8 cellular contexts compared by ENCODE assay signal in genomic region chr17:50095626-50096037, GRCh38. TPM values are rescaled to one million over a fixed set of nuclear protein-coding genes. Genes with fewer than 3 reads are reported as not detected.
A peak's percentile ranks its signal among the peaks of the same experiment; 100 is the strongest.
DNase-seq lines count a peak whose midpoint lies in the region; ATAC-seq, FAIRE-seq and TF ChIP-seq lines count a peak whose summit lies in the region.

No MANE protein-coding gene starts in this region.

- TF ChIP-seq POLR2A in GM12878 (IDR thresholded peaks at IDR 0.05; ENCODE audit: low read depth, low read length) (no peak), thyroid gland (IDR thresholded peaks at IDR 0.05) (no peak)

- FAIRE-seq in GM12878 (lab: Jason Lieb, UNC), result no peak

- in situ Hi-C loops in GM12878 (cut with MboI), result no loop called here

- peak overlapping the region; percentile 44; the same call in 1 of the 2 replicates for H3K27ac ChIP-seq in GM12878 (ENCODE audit: control insufficient read depth, insufficient read depth)
- peak overlapping the region; percentile 81 to 82 for H3K27ac ChIP-seq in liver (ENCODE audit: low read depth in 1 of 2, low read length in 2 of 2)
- H3K27ac ChIP-seq in thyroid gland, result peak overlapping the region; percentile 76 to 83 (median 82)

- peaks cover 16% of the 10 kb centered on the region for H3K4me1 Mint-ChIP-seq in T-helper 1 cell treated with Interleukin-12 subunit alpha and Interleukin-12 subunit beta and Interleukin-4 antibody, amounts not matched to agents 30 μg/mL and 1 μg/mL, for 36 hours (ENCODE audit: low read depth)

- TF ChIP-seq EP300 in GM12878 (IDR thresholded peaks at IDR 0.05; ENCODE audit: borderline replicate concordance in 1 of 2, control insufficient read depth in 1 of 2, low read depth in 2 of 2, low read length in 2 of 2), result no peak

- RAD21 ChIA-PET in GM12878 (lab: Charles Lee; ENCODE audit: unreplicated experiment), result no interaction called here

- H3K79me2 ChIP-seq in GM12878 (ENCODE audit: control insufficient read depth, insufficient read depth, low read length), result no peaks in the 10 kb centered on the region

- DNase-seq in T-helper 1 cell (no peak), GM12878 (ENCODE audit: low read depth, low spot score) (no peak), thyroid gland (no peak), AG20443 (ENCODE audit: low spot score) (no peak)

- no peaks in the 10 kb centered on the region for H3K9me3 ChIP-seq in GM12878 (replicated peaks; ENCODE audit: control insufficient read depth, insufficient read depth, low read length)
- no peaks in the 10 kb centered on the region for H3K9me3 ChIP-seq in liver (ENCODE audit: control insufficient read depth in 4 of 4, low read length in 3 of 4)
- no peaks in the 10 kb centered on the region for H3K9me3 ChIP-seq in thyroid gland

- H3K4me3 ChIP-seq in GM12878 (peak overlapping the region; percentile 85), liver (ENCODE audit: low read depth in 1 of 3, low read length in 3 of 3) (peak overlapping the region; percentile 81 to 92 (median 83)), thyroid gland (replicated peaks in 1 of 3) (peak overlapping the region; percentile 57 to 100 (median 93))

- CTCF ChIA-PET in GM12878 (lab: Yijun Ruan, JAX), result interaction anchor here (0.7 to 3.2 kb wide), 6 partner anchors 26 to 98 kb away, joined by 3 to 26 read pairs (median 11); partner anchors contain the start of gene ITGA3

- H4K20me1 ChIP-seq in GM12878 (ENCODE audit: control insufficient read depth, insufficient read depth), result no peaks in the 10 kb centered on the region

- BruUV-seq in GM12878 (replicated peaks; lab: Mats Ljungman, UMichigan), result no TSS peak

- WGBS in GM12878 (ENCODE audit: insufficient coverage, insufficient replicate concordance, low lambda C conversion rate, missing lambda C conversion rate), result 1% methylated on average over 10 of the region's 12 CpGs
- under 1% methylated on average over 12 of the region's 12 CpGs for WGBS in liver
- 0% methylated on average over 12 of the region's 12 CpGs for WGBS in thyroid gland, 2 donors

- H3K27ac Mint-ChIP-seq in T-helper 1 cell treated with Interleukin-12 subunit alpha and Interleukin-12 subunit beta and Interleukin-4 antibody, amounts not matched to agents 30 μg/mL and 1 μg/mL, for 36 hours, result peak overlapping the region; percentile 72

- H3K27me3 Mint-ChIP-seq in T-helper 1 cell treated with Interleukin-12 subunit alpha and Interleukin-12 subunit beta and Interleukin-4 antibody, amounts not matched to agents 30 μg/mL and 1 μg/mL, for 36 hours (ENCODE audit: low read depth), result no peaks in the 10 kb centered on the region

- H3K4me2 ChIP-seq in GM12878 (ENCODE audit: control insufficient read depth, insufficient read depth), result peak overlapping the region; percentile 98

- H2AFZ ChIP-seq in GM12878 (ENCODE audit: control insufficient read depth, low read depth, low read length), result peak overlapping the region; percentile 90

- peak overlapping the region; percentile 95 for H3K4me3 Mint-ChIP-seq in T-helper 1 cell treated with Interleukin-12 subunit alpha and Interleukin-12 subunit beta and Interleukin-4 antibody, amounts not matched to agents 30 μg/mL and 1 μg/mL, for 36 hours

- SMC1A ChIA-PET in GM12878 (lab: Charles Lee; ENCODE audit: uncharacterized antibody, unreplicated experiment), result interaction anchor here (2.9 kb wide), 1 partner anchor 52 kb away, joined by 14 read pairs; no protein-coding TSS in a partner anchor

- intact Hi-C loops in GM12878 (cut with micrococcal nuclease; ENCODE audit: unreplicated experiment) (loop anchor here (2.0 to 5.0 kb wide), 2 partner anchors 39 to 52 kb away; partner anchors contain the start of gene ITGA3), thyroid gland (cut with DNase I) (loop anchor here (5.0 kb wide), 1 partner anchor 67 kb away; no protein-coding TSS in a partner anchor)

- TF ChIP-seq RAD21 in GM12878 (IDR thresholded peaks at IDR 0.05; ENCODE audit: insufficient read depth, low read depth, low read length) (no peak), liver (IDR thresholded peaks at IDR 0.05) (no peak)

- peaks cover 4% of the 10 kb centered on the region for H3K36me3 Mint-ChIP-seq in T-helper 1 cell treated with Interleukin-12 subunit alpha and Interleukin-12 subunit beta and Interleukin-4 antibody, amounts not matched to agents 30 μg/mL and 1 μg/mL, for 36 hours (ENCODE audit: low read depth)

- H3K9ac ChIP-seq in GM12878 (ENCODE audit: control insufficient read depth, insufficient read depth, low read length) (peak overlapping the region; percentile 66), liver (ENCODE audit: low read depth in 1 of 2, low read length in 2 of 2) (peak overlapping the region; percentile 80 to 90)

- no peaks in the 10 kb centered on the region for H3K36me3 ChIP-seq in GM12878 (ENCODE audit: control insufficient read depth in 2 of 2, insufficient read depth in 2 of 2, low read length in 1 of 2)
- peaks cover 0 to 7% (median 5%) of the 10 kb centered on the region in 4 donors for H3K36me3 ChIP-seq in liver (ENCODE audit: control insufficient read depth in 4 of 4, insufficient read depth in 3 of 4, low read depth in 1 of 4, low read length in 3 of 4)
- peaks cover 3 to 15% of the 10 kb centered on the region in 2 donors for H3K36me3 ChIP-seq in thyroid gland

- POLR2A ChIA-PET in GM12878 (lab: Charles Lee), result no interaction called here

- H3K4me1 ChIP-seq in GM12878 (ENCODE audit: control insufficient read depth, insufficient read depth, low read length), result peaks cover 17% of the 10 kb centered on the region
- H3K4me1 ChIP-seq in liver (ENCODE audit: control insufficient read depth in 4 of 4, insufficient read depth in 4 of 4, low read length in 3 of 4), result peaks cover 7 to 49% (median 41%) of the 10 kb centered on the region in 4 donors
- H3K4me1 ChIP-seq in thyroid gland, result peaks cover 18 to 34% of the 10 kb centered on the region in 2 donors

- H3K9me3 Mint-ChIP-seq in T-helper 1 cell treated with Interleukin-12 subunit alpha and Interleukin-12 subunit beta and Interleukin-4 antibody, amounts not matched to agents 30 μg/mL and 1 μg/mL, for 36 hours, result no peaks in the 10 kb centered on the region

- ATAC-seq in GM12878 (no peak), HG02981 (IDR thresholded peaks at IDR 0.05; ENCODE audit: unreplicated experiment) (no peak), HG02970 (IDR thresholded peaks at IDR 0.05; ENCODE audit: low FRiP score, unreplicated experiment) (no peak)

- no peaks in the 10 kb centered on the region for H3K27me3 ChIP-seq in GM12878 (replicated peaks in 1 of 2; ENCODE audit: control insufficient read depth in 2 of 2, insufficient read depth in 2 of 2, low read length in 1 of 2)
- H3K27me3 ChIP-seq in liver (ENCODE audit: control insufficient read depth in 4 of 4, insufficient read depth in 4 of 4, low read length in 3 of 4), result no peaks in the 10 kb centered on the region
- H3K27me3 ChIP-seq in thyroid gland, result no peaks in the 10 kb centered on the region

- TF ChIP-seq CTCF in GM12878 (IDR thresholded peaks at IDR 0.05 in 2 of 3, conservative IDR thresholded peaks at IDR 0.05 in 1 of 3; ENCODE audit: control insufficient read depth in 2 of 3, extremely low read depth in 1 of 3, insufficient read depth in 1 of 3, low read depth in 3 of 3, low read length in 3 of 3) (no peak; a peak in 1 of 6 replicates), liver (IDR thresholded peaks at IDR 0.05; ENCODE audit: low read depth, low read length, missing input control) (no peak), thyroid gland (IDR thresholded peaks at IDR 0.05) (no peak)

RNA-seq across cellular contexts. Expression of gene PDK2, which starts 0.5 kb away (rescaled TPM):
- total RNA-seq in GM12878 (2013; cell fraction: nucleolus; rRNA removed), result 16.9 and 18.0 TPM in 2 replicates
- total RNA-seq in GM12878 (2014; rRNA removed) (9.7 and 12.3 TPM in 2 replicates), GM12878 (2014; rRNA removed; fragmentation: Illumina TruSeq; extraction: Trizol) (6.5 and 8.6 TPM in 2 replicates), GM12878 (2021) (14.2 and 16.1 TPM in 2 replicates), liver (10 to 100 TPM in 1 of 2 donors, 1 to 10 TPM in 1; 8.6 to 24.5 TPM), thyroid gland (10 to 100 TPM; 42.5 to 79.3 (median 64.5) TPM)
- 4.5 TPM for polyA plus RNA-seq in GM12878 (2011; ENCODE audit: low read depth)
- polyA plus RNA-seq in GM12878 (2011; rRNA removed) (8.8 and 22.6 TPM in 2 replicates), GM12878 (2014; fragmentation: Illumina TruSeq; extraction: Trizol) (9.8 and 12.3 TPM in 2 replicates), GM12878 (2014; fragmentation: Nextera tagmentation; extraction: Ambion mirVana) (1 to 10 TPM in 1 of 2 experiments, under 1 TPM in 1; 0.98 to 1.2 TPM), GM12878 (2014; rRNA removed) (9.6 and 16.0 TPM in 2 replicates), GM12878 (2016; fragmentation: Nextera tagmentation; extraction: Ambion mirVana) (10 to 100 TPM; 17.5 to 20.2 TPM), liver (10 to 100 TPM; 32.4 to 36.6 TPM)
- 33.3 and 38.8 TPM in 2 replicates for polyA plus RNA-seq in GM12878 (2011; cell fraction: cytosol; rRNA removed)
- 92.2 and 108 TPM in 2 replicates for polyA plus RNA-seq in GM12878 (2011; cell fraction: nucleus; rRNA removed)
- 9.1 and 10.7 TPM in 2 replicates for polyA plus RNA-seq in GM12878 (2012)
- 22.7 and 37.5 TPM in 2 replicates for polyA minus RNA-seq in GM12878 (2011; rRNA and poly(A)+ RNA removed)
- polyA minus RNA-seq in GM12878 (2011; cell fraction: cytosol; rRNA and poly(A)+ RNA removed), result 9.5 and 15.8 TPM in 2 replicates
- 16.0 and 35.1 TPM in 2 replicates for polyA minus RNA-seq in GM12878 (2011; cell fraction: nucleus; rRNA and poly(A)+ RNA removed)

RNA-seq across cellular contexts. Expression of gene SAMD14, which starts 34.3 kb away (rescaled TPM):
- 2.6 and 4.3 TPM in 2 replicates for total RNA-seq in GM12878 (2013; cell fraction: nucleolus; rRNA removed)
- total RNA-seq in GM12878 (2014; rRNA removed) (0.17 and 0.22 TPM in 2 replicates), GM12878 (2014; rRNA removed; fragmentation: Illumina TruSeq; extraction: Trizol) (0.22 and 0.74 TPM in 2 replicates), GM12878 (2021) (1.3 and 1.7 TPM in 2 replicates), liver (under 1 TPM; 0.50 to 0.84 TPM), thyroid gland (under 1 TPM; 0.24 to 0.81 (median 0.58) TPM)
- 0.58 TPM for polyA plus RNA-seq in GM12878 (2011; ENCODE audit: low read depth)
- polyA plus RNA-seq in GM12878 (2011; rRNA removed) (0.32 and 1.3 TPM in 2 replicates), GM12878 (2014; fragmentation: Illumina TruSeq; extraction: Trizol) (0.19 and 0.25 TPM in 2 replicates), GM12878 (2014; fragmentation: Nextera tagmentation; extraction: Ambion mirVana) (not detected), GM12878 (2014; rRNA removed) (0.51 and 1.4 TPM in 2 replicates), GM12878 (2016; fragmentation: Nextera tagmentation; extraction: Ambion mirVana) (under 1 TPM in 1 of 2 experiments, not detected in 1; 0.06 TPM), liver (under 1 TPM in 1 of 2 donors, not detected in 1; 0.67 TPM)
- 0.51 and 1.2 TPM in 2 replicates for polyA plus RNA-seq in GM12878 (2011; cell fraction: cytosol; rRNA removed)
- polyA plus RNA-seq in GM12878 (2011; cell fraction: nucleus; rRNA removed), result 8.0 and 8.3 TPM in 2 replicates
- 0.45 and 0.66 TPM in 2 replicates for polyA plus RNA-seq in GM12878 (2012)
- 0.59 and 2.0 TPM in 2 replicates for polyA minus RNA-seq in GM12878 (2011; rRNA and poly(A)+ RNA removed)
- polyA minus RNA-seq in GM12878 (2011; cell fraction: cytosol; rRNA and poly(A)+ RNA removed), result 0.73 TPM in 1 of 2 replicates, not detected in the other
- 1.1 and 1.8 TPM in 2 replicates for polyA minus RNA-seq in GM12878 (2011; cell fraction: nucleus; rRNA and poly(A)+ RNA removed)

RNA-seq across cellular contexts. Expression of gene ITGA3, which starts 39.7 kb away (rescaled TPM):
- total RNA-seq in GM12878 (2013; cell fraction: nucleolus; rRNA removed), result 22.3 and 23.3 TPM in 2 replicates
- total RNA-seq in GM12878 (2014; rRNA removed) (10.3 and 13.4 TPM in 2 replicates), GM12878 (2014; rRNA removed; fragmentation: Illumina TruSeq; extraction: Trizol) (6.6 and 6.9 TPM in 2 replicates), GM12878 (2021) (12.5 and 14.3 TPM in 2 replicates), liver (1 to 10 TPM in 1 of 2 donors, under 1 TPM in 1; 0.79 to 4.4 TPM), thyroid gland (100 to 1,000 TPM; 145 to 246 (median 172) TPM)
- polyA plus RNA-seq in GM12878 (2011; ENCODE audit: low read depth), result 1.8 TPM
- polyA plus RNA-seq in GM12878 (2011; rRNA removed) (4.3 and 6.9 TPM in 2 replicates), GM12878 (2014; fragmentation: Illumina TruSeq; extraction: Trizol) (3.8 and 6.6 TPM in 2 replicates), GM12878 (2014; fragmentation: Nextera tagmentation; extraction: Ambion mirVana) (under 1 TPM; 0.29 to 0.86 TPM), GM12878 (2014; rRNA removed) (7.1 and 10.5 TPM in 2 replicates), GM12878 (2016; fragmentation: Nextera tagmentation; extraction: Ambion mirVana) (1 to 10 TPM; 4.0 to 4.6 TPM), liver (1 to 10 TPM; 1.1 to 1.8 TPM)
- 10.9 and 12.4 TPM in 2 replicates for polyA plus RNA-seq in GM12878 (2011; cell fraction: cytosol; rRNA removed)
- 28.4 and 35.6 TPM in 2 replicates for polyA plus RNA-seq in GM12878 (2011; cell fraction: nucleus; rRNA removed)
- 3.0 and 3.2 TPM in 2 replicates for polyA plus RNA-seq in GM12878 (2012)
- polyA minus RNA-seq in GM12878 (2011; rRNA and poly(A)+ RNA removed), result 15.2 and 22.9 TPM in 2 replicates
- polyA minus RNA-seq in GM12878 (2011; cell fraction: cytosol; rRNA and poly(A)+ RNA removed), result 12.0 and 17.7 TPM in 2 replicates
- polyA minus RNA-seq in GM12878 (2011; cell fraction: nucleus; rRNA and poly(A)+ RNA removed), result 20.2 and 36.4 TPM in 2 replicates

RNA-seq across cellular contexts. Expression of gene PPP1R9B, which starts 54.8 kb away (rescaled TPM):
- total RNA-seq in GM12878 (2013; cell fraction: nucleolus; rRNA removed), result 55.7 and 68.4 TPM in 2 replicates
- total RNA-seq in GM12878 (2014; rRNA removed), result 59.9 and 62.9 TPM in 2 replicates
- 35.9 and 39.6 TPM in 2 replicates for total RNA-seq in GM12878 (2014; rRNA removed; fragmentation: Illumina TruSeq; extraction: Trizol)
- total RNA-seq in GM12878 (2021), result 103 and 107 TPM in 2 replicates
- polyA plus RNA-seq in GM12878 (2011; ENCODE audit: low read depth), result 21.7 TPM
- 30.2 and 44.4 TPM in 2 replicates for polyA plus RNA-seq in GM12878 (2011; rRNA removed)
- polyA plus RNA-seq in GM12878 (2011; cell fraction: cytosol; rRNA removed), result 39.3 and 43.6 TPM in 2 replicates
- 75.0 and 144 TPM in 2 replicates for polyA plus RNA-seq in GM12878 (2011; cell fraction: nucleus; rRNA removed)
- 54.8 and 64.1 TPM in 2 replicates for polyA plus RNA-seq in GM12878 (2012)
- polyA plus RNA-seq in GM12878 (2014; fragmentation: Illumina TruSeq; extraction: Trizol), result 17.9 and 35.4 TPM in 2 replicates
- polyA plus RNA-seq in GM12878 (2014; fragmentation: Nextera tagmentation; extraction: Ambion mirVana), result under 1 TPM; 0.20 to 0.45 TPM
- polyA plus RNA-seq in GM12878 (2014; rRNA removed), result 52.0 and 58.7 TPM in 2 replicates
- polyA plus RNA-seq in GM12878 (2016; fragmentation: Nextera tagmentation; extraction: Ambion mirVana), result 1 to 10 TPM; 1.8 to 2.3 TPM
- 38.4 and 59.7 TPM in 2 replicates for polyA minus RNA-seq in GM12878 (2011; rRNA and poly(A)+ RNA removed)
- 36.3 and 36.8 TPM in 2 replicates for polyA minus RNA-seq in GM12878 (2011; cell fraction: cytosol; rRNA and poly(A)+ RNA removed)
- polyA minus RNA-seq in GM12878 (2011; cell fraction: nucleus; rRNA and poly(A)+ RNA removed), result 12.3 and 46.2 TPM in 2 replicates
- total RNA-seq in liver, result 10 to 100 TPM in 1 of 2 donors, 1 to 10 TPM in 1; 7.4 to 26.1 TPM
- 1 to 10 TPM in 1 of 2 donors, under 1 TPM in 1; 0.90 to 6.7 TPM for polyA plus RNA-seq in liver
- 10 to 100 TPM; 28.6 to 37.2 (median 31.9) TPM for total RNA-seq in thyroid gland

Comparison
In these comparisons a context has a peak if more than half of its experiments do, and no peak if none do; other contexts are left out.
1. RNA of gene ITGA3, which starts 39.7 kb away (total RNA-seq): 145 to 246 TPM in thyroid gland; 6.6 to 23.3 TPM in GM12878 and 0.79 to 4.4 TPM in liver; every median in the first group is over 4 times any median in the second.
2. Peak in every context shown above with its lines, with median percentiles within 50 percentile points of each other: H3K27ac ChIP-seq and H3K4me3 ChIP-seq.